In genomic region chr11:73520358-73521061, GRCh38 we compare ENCODE assay signal across 13 cellular contexts.
DNase-seq lines count a peak whose midpoint lies in the region; ATAC-seq and TF ChIP-seq lines count a peak whose summit lies in the region.
"Had no signal": no experiment of that assay in that cellular context is flagged by ENCODE, and none has a peak within 500 bp of the region (broad histone marks: within the 10 kb centered on the region; RNA-seq: fewer than 3 reads in every experiment).

No MANE protein-coding gene starts in this region.

- no peak for TF ChIP-seq EP300 in transverse colon (IDR thresholded peaks at IDR 0.05; ENCODE audit: low read depth)

- no peak overlapping the region for H3K4me3 ChIP-seq in BLaER1 treated with 17β-estradiol and CSF1 and Interleukin-3, amounts not matched to agents 10 nM and 100 nM
- H3K4me3 ChIP-seq in choroid plexus epithelial cell (ENCODE audit: low read depth, low read length) (no peak overlapping the region), transverse colon (no peak overlapping the region), aorta (ENCODE audit: low read length in 2 of 2) (no peak overlapping the region)
- H3K4me3 ChIP-seq: Peyer's patch had no signal

- WGBS in transverse colon (ENCODE audit: low coverage in 1 of 2), 2 donors = 44 to 50% methylated on average over 2 of the region's 2 CpGs
- WGBS in aorta, 2 donors = 67 to 75% methylated on average over 2 of the region's 2 CpGs

- ATAC-seq in GM18502 (IDR thresholded peaks at IDR 0.05; ENCODE audit: poor library complexity, unreplicated experiment) (peak; percentile 53), HG02938 (IDR thresholded peaks at IDR 0.05; ENCODE audit: unreplicated experiment) (no peak), aorta (ENCODE audit: low FRiP score) (no peak)
- ATAC-seq: natural killer cell treated with Interleukin-12 subunit alpha and Interleukin-12 subunit beta and Interleukin-15 and Interleukin-18, amount 100 ng/mL, for 72 hours had no signal

- H3K4me2 ChIP-seq in BLaER1 treated with 17β-estradiol and CSF1 and Interleukin-3, amounts not matched to agents 10 nM and 100 nM = peak overlapping the region in 7 of 11 experiments; percentile 30 to 56 (median 43); a peak in 12 of 22 replicates

- intact Hi-C loops in transverse colon (cut with DNase I; ENCODE audit: low total_unique reads) (no loop called here), aorta (cut with DNase I) (no loop called here)

- H3K9me3 ChIP-seq in BLaER1 treated with 17β-estradiol and CSF1 and Interleukin-3, amounts not matched to agents 10 nM and 100 nM (replicated peaks in 1 of 11) = no peaks in the 10 kb centered on the region
- no peaks in the 10 kb centered on the region for H3K9me3 ChIP-seq in transverse colon
- no peaks in the 10 kb centered on the region for H3K9me3 ChIP-seq in aorta (ENCODE audit: control insufficient read depth, low read length)
- H3K9me3 ChIP-seq: Peyer's patch had no signal

- DNase-seq in NCI-H2171 treated with DMSO at 0.1 percent for 48 hours (lab: John Stamatoyannopoulos, UW) (peak; percentile 68), choroid plexus epithelial cell (ENCODE audit: low read depth) (peak; percentile 33), transverse colon (no peak), aorta (no peak)
- no peak for DNase-seq in stimulated activated CD4-positive, alpha-beta T cell treated with anti-CD3 and anti-CD28 coated beads, Interleukin-1b, Interleukin-23, amount 100 ng/mL, for 48 hours
- DNase-seq: NCI-H1092 treated with DMSO at 0.1 percent for 48 hours, Peyer's patch, small intestine had no signal

- in situ Hi-C loops in transverse colon (cut with MboI; ENCODE audit: low pct_ligation_motif_present in 1 of 4, low pct_unique_long_range_greater_than_20kb in 1 of 4, low sequenced_read_pairs in 3 of 4) = no loop called here

- H4K20me1 ChIP-seq in BLaER1 treated with 17β-estradiol and CSF1 and Interleukin-3, amounts not matched to agents 10 nM and 100 nM = peaks cover 0 to 83% (median 0%) of the 10 kb centered on the region in 11 experiments; a peak in 5 of 22 replicates

- H3K27me3 ChIP-seq in BLaER1 treated with 17β-estradiol and CSF1 and Interleukin-3, amounts not matched to agents 10 nM and 100 nM = no peaks in the 10 kb centered on the region
- H3K27me3 ChIP-seq in transverse colon (no peaks in the 10 kb centered on the region), aorta (ENCODE audit: control insufficient read depth in 1 of 2, insufficient read depth in 2 of 2, low read length in 1 of 2) (no peaks in the 10 kb centered on the region)
- H3K27me3 ChIP-seq: Peyer's patch had no signal

- no peak for TF ChIP-seq CTCF in choroid plexus epithelial cell (conservative IDR thresholded peaks at IDR 0.05; ENCODE audit: low read depth, low read length)
- TF ChIP-seq CTCF in transverse colon (IDR thresholded peaks at IDR 0.05) = no peak

- H3K4me1 ChIP-seq in BLaER1 treated with 17β-estradiol and CSF1 and Interleukin-3, amounts not matched to agents 10 nM and 100 nM = peaks cover 23 to 33% (median 28%) of the 10 kb centered on the region in 10 experiments
- no peaks in the 10 kb centered on the region for H3K4me1 ChIP-seq in transverse colon
- no peaks in the 10 kb centered on the region for H3K4me1 ChIP-seq in aorta (ENCODE audit: control insufficient read depth in 1 of 2, insufficient read depth in 2 of 2, low read length in 2 of 2)
- H3K4me1 ChIP-seq: Peyer's patch had no signal

- H3K36me3 ChIP-seq in BLaER1 treated with 17β-estradiol and CSF1 and Interleukin-3, amounts not matched to agents 10 nM and 100 nM = peaks cover 0 to 4% (median 0%) of the 10 kb centered on the region in 11 experiments; a peak in 2 of 22 replicates
- H3K36me3 ChIP-seq in transverse colon (no peaks in the 10 kb centered on the region), aorta (ENCODE audit: control insufficient read depth in 1 of 2, insufficient read depth in 2 of 2, low read length in 1 of 2) (no peaks in the 10 kb centered on the region)
- H3K36me3 ChIP-seq: Peyer's patch had no signal

- no peak for TF ChIP-seq POLR2A in transverse colon (IDR thresholded peaks at IDR 0.05)

- H3K27ac ChIP-seq in BLaER1 treated with 17β-estradiol and CSF1 and Interleukin-3, amounts not matched to agents 10 nM and 100 nM = no peak overlapping the region; a peak in 1 of 22 replicates
- H3K27ac ChIP-seq in transverse colon = no peak overlapping the region
- H3K27ac ChIP-seq in aorta (ENCODE audit: low read depth in 1 of 2, low read length in 2 of 2) = no peak overlapping the region
- H3K27ac ChIP-seq: C4-2B, Peyer's patch had no signal

- H3K9ac ChIP-seq in BLaER1 treated with 17β-estradiol and CSF1 and Interleukin-3, amounts not matched to agents 10 nM and 100 nM = no peak overlapping the region

Comparison
In these comparisons a context has a peak if more than half of its experiments do, and no peak if none do; other contexts are left out.
1. DNase-seq: peak in NCI-H2171 treated with DMSO at 0.1 percent for 48 hours (single experiment) and choroid plexus epithelial cell (single experiment); none in stimulated activated CD4-positive, alpha-beta T cell treated with anti-CD3 and anti-CD28 coated beads, Interleukin-1b, Interleukin-23, amount 100 ng/mL, for 48 hours (single experiment), transverse colon (single experiment) and aorta (0 of 2).